Comparison of ENCODE assay signal across 8 cellular contexts in the genomic region with DNA sequence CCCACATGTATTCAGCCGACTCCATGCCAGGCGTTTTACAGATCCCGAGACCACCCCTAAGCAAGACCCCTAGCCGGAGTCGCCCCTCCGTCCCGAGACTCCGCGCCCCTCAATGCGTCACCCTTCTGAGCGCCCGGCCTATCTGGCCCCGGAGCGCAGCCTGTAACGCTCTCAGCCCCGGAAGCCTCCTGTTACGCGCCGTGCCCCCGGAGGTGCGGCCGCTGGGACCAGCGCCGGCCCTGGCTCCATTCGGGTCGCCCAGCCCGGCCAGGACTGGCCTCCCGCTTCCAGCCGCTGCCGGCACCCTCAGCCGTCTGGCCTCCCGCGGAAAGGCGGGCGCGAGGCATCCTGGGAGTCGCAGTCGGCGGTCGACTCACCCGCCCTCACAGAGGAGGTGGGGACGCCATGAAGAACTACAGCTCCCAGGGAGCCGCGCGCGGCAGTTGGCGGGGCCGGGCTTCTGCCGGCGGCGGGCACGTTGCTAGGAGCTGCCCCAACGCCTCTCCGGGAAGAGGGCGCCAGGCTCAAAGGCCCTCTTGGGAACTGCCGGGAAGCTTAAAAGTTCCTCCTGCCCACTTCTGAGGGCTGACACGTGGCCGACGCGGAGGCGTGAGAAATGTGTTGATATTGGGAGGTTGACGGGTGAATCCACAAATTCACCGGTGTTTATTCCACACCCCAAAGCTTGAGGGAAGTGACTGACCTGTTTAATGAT. TPM values are rescaled to one million over a fixed set of nuclear protein-coding genes. Genes with fewer than 3 reads are reported as not detected.
DNase-seq lines count a peak whose midpoint lies in the region; ATAC-seq and TF ChIP-seq lines count a peak whose summit lies in the region.

A gene with protein sequence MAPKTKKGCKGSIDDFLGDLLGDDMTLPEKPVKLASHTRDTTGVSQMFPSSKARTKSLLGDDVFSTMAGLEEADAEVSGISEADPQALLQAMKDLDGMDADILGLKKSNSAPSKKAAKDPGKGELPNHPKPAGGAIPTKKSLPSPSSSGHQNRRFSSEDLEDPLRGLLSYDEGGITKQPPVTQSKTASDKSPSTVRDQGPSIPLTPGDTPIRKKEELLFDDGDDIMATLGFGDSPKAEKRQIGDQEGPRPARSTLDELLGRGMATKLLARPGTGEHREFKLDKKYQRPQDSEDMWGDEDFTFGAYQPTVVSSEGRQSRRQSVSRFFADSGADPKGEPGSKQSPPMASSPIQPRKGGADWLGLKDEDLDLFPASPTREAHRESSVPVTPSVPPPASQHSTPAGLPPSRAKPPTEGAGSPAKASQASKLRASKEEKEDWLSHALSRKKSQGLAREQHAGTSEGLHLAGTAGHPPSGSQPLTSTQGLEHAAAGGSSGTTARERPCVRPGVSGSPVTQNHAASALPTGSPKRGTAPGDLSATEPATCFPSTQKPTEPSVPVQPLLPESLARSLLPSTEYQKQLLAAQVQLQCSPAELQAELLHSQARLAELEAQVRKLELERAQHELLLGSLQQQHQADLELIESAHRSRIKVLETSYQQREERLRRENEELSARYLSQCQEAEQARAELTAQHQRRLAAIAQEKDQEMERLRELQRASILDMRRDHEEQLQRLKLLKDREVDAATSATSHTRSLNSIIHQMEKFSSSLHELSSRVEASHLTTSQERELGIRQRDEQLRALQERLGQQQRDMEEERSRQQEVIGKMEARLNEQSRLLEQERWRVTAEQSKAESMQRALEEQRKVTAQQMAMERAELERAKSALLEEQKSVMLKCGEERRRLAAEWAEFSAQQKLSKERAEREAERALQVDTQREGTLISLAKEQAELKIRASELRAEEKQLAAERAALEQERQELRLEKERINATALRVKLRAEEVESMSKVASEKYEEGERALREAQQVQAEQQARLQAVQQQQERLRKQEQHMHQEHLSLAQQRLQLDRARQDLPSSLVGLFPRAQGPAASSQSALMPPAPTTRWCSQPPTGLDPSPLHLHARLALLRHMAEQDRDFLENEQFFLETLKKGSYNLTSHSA (minus strand): TSS at position 316 of the 715 bp plus-strand sequence. CDS start 2,893 bp downstream, outside the sequence.

- no peaks in the 10 kb centered on the region for H3K79me2 ChIP-seq in parathyroid adenoma

- H3K9me3 Mint-ChIP-seq in activated naive CD8-positive, alpha-beta T cell treated with anti-CD3 and anti-CD28 coated beads, Interleukin-2, amount 50 U/mL, for 24 hours = no peaks in the 10 kb centered on the region

- ATAC-seq in HG02763 (IDR thresholded peaks at IDR 0.05; ENCODE audit: unreplicated experiment) = peak; percentile 88
- peak; percentile 99 for ATAC-seq in activated naive CD8-positive, alpha-beta T cell treated with anti-CD3 and anti-CD28 coated beads, Interleukin-2, amount 50 U/mL, for 24 hours

- TF ChIP-seq EP300 in tibial nerve (IDR thresholded peaks at IDR 0.05) = peak; percentile 87 to 89

- H3K4me1 ChIP-seq in cardiac muscle cell (ENCODE audit: low read depth) (peaks cover 3% of the 10 kb centered on the region), parathyroid adenoma (peaks cover 13% of the 10 kb centered on the region), tibial nerve (peaks cover 0 to 18% (median 12%) of the 10 kb centered on the region in 4 donors)

- no peak for TF ChIP-seq CTCF in GM12864 (IDR thresholded peaks at IDR 0.05; ENCODE audit: low read depth, low read length, missing control alignments)
- no peak for TF ChIP-seq CTCF in cardiac muscle cell (IDR thresholded peaks at IDR 0.05; ENCODE audit: low read depth, low read length)
- no peak for TF ChIP-seq CTCF in parathyroid adenoma (IDR thresholded peaks at IDR 0.05)
- peak in 1 of 5 experiments; percentile 31 for TF ChIP-seq CTCF in tibial nerve (IDR thresholded peaks at IDR 0.05)

- TF ChIP-seq POLR2A in tibial nerve (IDR thresholded peaks at IDR 0.05) = peak; percentile 28 to 72

- H3K4me2 ChIP-seq in parathyroid adenoma (ENCODE audit: low read length) = peak within 1 kb of the TSS; percentile 98

- peak within 1 kb of the TSS; percentile 84 for H3K27ac Mint-ChIP-seq in activated naive CD8-positive, alpha-beta T cell treated with anti-CD3 and anti-CD28 coated beads, Interleukin-2, amount 50 U/mL, for 24 hours

- H2AFZ ChIP-seq in parathyroid adenoma = peak within 1 kb of the TSS; percentile 99

- H3K9ac ChIP-seq in parathyroid adenoma = peak within 1 kb of the TSS; percentile 94

- H3K36me3 Mint-ChIP-seq in activated naive CD8-positive, alpha-beta T cell treated with anti-CD3 and anti-CD28 coated beads, Interleukin-2, amount 50 U/mL, for 24 hours (ENCODE audit: low read depth) = no peaks in the 10 kb centered on the region

- no peaks in the 10 kb centered on the region for H3K27me3 Mint-ChIP-seq in activated naive CD8-positive, alpha-beta T cell treated with anti-CD3 and anti-CD28 coated beads, Interleukin-2, amount 50 U/mL, for 24 hours

- no peaks in the 10 kb centered on the region for H3K9me3 ChIP-seq in cardiac muscle cell (ENCODE audit: low read depth)
- H3K9me3 ChIP-seq in parathyroid adenoma (ENCODE audit: control insufficient read depth, low read length) = no peaks in the 10 kb centered on the region
- no peaks in the 10 kb centered on the region for H3K9me3 ChIP-seq in tibial nerve

- peak within 1 kb of the TSS; percentile 58 for H3K4me3 ChIP-seq in GM12864 (ENCODE audit: low read depth, low read length)
- H3K4me3 ChIP-seq in cardiac muscle cell = peak within 1 kb of the TSS; percentile 94
- peak within 1 kb of the TSS; percentile 93 for H3K4me3 ChIP-seq in parathyroid adenoma (ENCODE audit: low read depth, low read length)
- peak within 1 kb of the TSS; percentile 65 to 95 (median 88) for H3K4me3 ChIP-seq in tibial nerve

- H3K27ac ChIP-seq in cardiac muscle cell = no peak within 1 kb of the TSS
- H3K27ac ChIP-seq in parathyroid adenoma = peak within 1 kb of the TSS; percentile 30
- peak within 1 kb of the TSS in 3 of 4 donors; percentile 70 to 86 (median 84) for H3K27ac ChIP-seq in tibial nerve

- H3K27me3 ChIP-seq in cardiac muscle cell (no peaks in the 10 kb centered on the region), parathyroid adenoma (ENCODE audit: control insufficient read depth, insufficient read depth, low read length) (no peaks in the 10 kb centered on the region), tibial nerve (no peaks in the 10 kb centered on the region)

- peak within 1 kb of the TSS; percentile 91 for H3K4me3 Mint-ChIP-seq in activated naive CD8-positive, alpha-beta T cell treated with anti-CD3 and anti-CD28 coated beads, Interleukin-2, amount 50 U/mL, for 24 hours

- DNase-seq in GM12864 (ENCODE audit: low read depth) = peak; percentile 57
- DNase-seq in NCI-H1436 (lab: John Stamatoyannopoulos, UW) = peak; percentile 94
- DNase-seq in SW480 (ENCODE audit: low spot score) = peak; percentile 96
- peak; percentile 90 for DNase-seq in activated naive CD8-positive, alpha-beta T cell treated with anti-CD3 and anti-CD28 coated beads, Interleukin-2, amount 50 U/mL, for 24 hours
- peak; percentile 96 to 97 for DNase-seq in cardiac muscle cell (ENCODE audit: low read depth in 1 of 2, low spot score in 1 of 2)
- DNase-seq in tibial nerve (ENCODE audit: low spot score in 2 of 2) = peak; percentile 77 to 80

- peaks cover 17% of the 10 kb centered on the region for H3K4me1 Mint-ChIP-seq in activated naive CD8-positive, alpha-beta T cell treated with anti-CD3 and anti-CD28 coated beads, Interleukin-2, amount 50 U/mL, for 24 hours

- H3K36me3 ChIP-seq in cardiac muscle cell (peaks cover 2% of the 10 kb centered on the region), parathyroid adenoma (ENCODE audit: control insufficient read depth, insufficient read depth, low read length) (no peaks in the 10 kb centered on the region), tibial nerve (peaks cover 0 to 24% (median 0%) of the 10 kb centered on the region in 3 donors)

- 0 to 1% methylated on average over 39 to 49 of the region's 63 CpGs for WGBS in tibial nerve, 2 donors

RNA-seq across cellular contexts. Expression of the gene that starts here (rescaled TPM):
- 13.8 and 15.9 TPM in 2 replicates for total RNA-seq in cardiac muscle cell
- 8.2 and 11.8 TPM in 2 replicates for polyA plus RNA-seq in cardiac muscle cell
- total RNA-seq in tibial nerve = 10 to 100 TPM; 19.9 to 32.4 (median 25.7) TPM
